24 cellular contexts compared by ENCODE assay signal in the genomic region with DNA sequence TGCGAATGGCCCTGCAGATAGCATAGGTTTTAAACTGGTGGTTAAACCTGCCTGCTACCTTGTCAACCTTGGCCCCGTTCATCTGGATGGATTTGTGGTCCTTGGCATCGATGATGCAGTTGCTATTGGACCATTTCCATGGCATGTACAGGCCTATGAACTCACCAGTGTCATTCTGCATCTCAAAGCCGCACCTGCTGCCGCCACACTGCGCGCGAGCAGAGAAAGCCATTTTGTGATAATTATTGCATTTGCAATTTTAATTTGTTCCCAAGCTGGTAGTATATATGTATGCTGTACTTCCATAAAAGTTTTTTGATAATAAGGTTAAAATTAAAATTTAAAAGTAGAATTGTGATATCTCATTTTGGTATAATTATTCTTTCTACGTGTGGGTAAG.
"Had no signal": no experiment of that assay in that cellular context is flagged by ENCODE, and none has a peak within 500 bp of the region (broad histone marks: within the 10 kb centered on the region; RNA-seq: fewer than 3 reads in every experiment).

No MANE protein-coding gene starts in this region.

- H3K27ac Mint-ChIP-seq: IgD-negative memory B cell had no signal

- H3K4me1 ChIP-seq: SJSA1 had no signal

- FAIRE-seq: HTR-8/SVneo, RCC 7860 had no signal

- H3K27me3 ChIP-seq: SJSA1 had no signal

- H3K36me3 ChIP-seq: SJSA1 had no signal

- H3K27ac ChIP-seq: HL-60, SJSA1, SK-N-MC had no signal

- DNase-seq: KBM-7, MV-4-11, NCI-H1048, NCI-H1105, NCI-H1417, NCI-H1436 treated with DMSO at 0.1 percent for 48 hours, NCI-H1694, NCI-H187 treated with DMSO at 0.1 percent for 48 hours, NCI-H2029 treated with DMSO at 0.1 percent for 48 hours, NCI-H2171 treated with DMSO at 0.1 percent for 48 hours, NCI-H345, NCI-H446 treated with DMSO at 0.1 percent for 48 hours, NCI-H510A treated with DMSO at 0.1 percent for 48 hours, NCI-H526 treated with DMSO at 0.1 percent for 48 hours, NCI-H774, Right ventricle myocardium superior, RPMI8226, SIG-M5 had no signal

- H3K4me3 Mint-ChIP-seq: IgD-negative memory B cell had no signal

- H3K9me3 ChIP-seq: SJSA1 had no signal

- H3K4me3 ChIP-seq: SJSA1, SK-N-MC had no signal

- H3K4me1 Mint-ChIP-seq: IgD-negative memory B cell had no signal
